8 cellular contexts compared by ENCODE assay signal in genomic region chr10:71713135-71714040, GRCh38. TPM values are rescaled to one million over a fixed set of nuclear protein-coding genes. Genes with fewer than 3 reads are reported as not detected.
DNase-seq lines count a peak whose midpoint lies in the region; ATAC-seq and TF ChIP-seq lines count a peak whose summit lies in the region.

No MANE protein-coding gene starts in this region.

- intact Hi-C loops in psoas muscle (cut with DNase I) = loop anchor here in 1 of 2 donors (5.0 kb wide), 1 partner anchor 321 kb away; no protein-coding TSS in a partner anchor

- H3K4me3 ChIP-seq in right atrium auricular region = peak overlapping the region in 1 of 2 donors; percentile 1
- no peak overlapping the region for H3K4me3 ChIP-seq in psoas muscle

- H3K36me3 Mint-ChIP-seq in chondrocyte (ENCODE audit: low read depth) = no peaks in the 10 kb centered on the region

- H3K27me3 Mint-ChIP-seq in chondrocyte (ENCODE audit: low read depth) = peaks cover 3% of the 10 kb centered on the region

- TF ChIP-seq CTCF in right atrium auricular region (IDR thresholded peaks at IDR 0.05) (peak in 1 of 2 donors; percentile 14), psoas muscle (IDR thresholded peaks at IDR 0.05) (no peak), chondrocyte (IDR thresholded peaks at IDR 0.05) (no peak)

- H3K4me1 Mint-ChIP-seq in chondrocyte (ENCODE audit: low read depth) = peaks cover 8% of the 10 kb centered on the region

- H3K27me3 ChIP-seq in right atrium auricular region (no peaks in the 10 kb centered on the region), psoas muscle (ENCODE audit: insufficient read depth in 3 of 3, low read length in 2 of 3) (no peaks in the 10 kb centered on the region)

- no peak overlapping the region for H3K4me3 Mint-ChIP-seq in chondrocyte (ENCODE audit: unreplicated experiment)

- H3K36me3 ChIP-seq in right atrium auricular region = no peaks in the 10 kb centered on the region
- H3K36me3 ChIP-seq in psoas muscle (ENCODE audit: insufficient read depth in 1 of 2, low read depth in 1 of 2) = no peaks in the 10 kb centered on the region

- peak overlapping the region; percentile 79 to 93 for H3K27ac ChIP-seq in right atrium auricular region
- peak overlapping the region; percentile 65 for H3K27ac ChIP-seq in psoas muscle

- H3K9me3 ChIP-seq in right atrium auricular region = no peaks in the 10 kb centered on the region
- no peaks in the 10 kb centered on the region for H3K9me3 ChIP-seq in psoas muscle

- ATAC-seq in psoas muscle (peak; percentile 34 to 80 (median 66)), HG03175 (IDR thresholded peaks at IDR 0.05; ENCODE audit: unreplicated experiment) (no peak), GM18907 (IDR thresholded peaks at IDR 0.05; ENCODE audit: unreplicated experiment) (no peak)

- peaks cover 0 to 62% of the 10 kb centered on the region in 2 donors for H3K4me1 ChIP-seq in right atrium auricular region
- H3K4me1 ChIP-seq in psoas muscle = peaks cover 20% of the 10 kb centered on the region

- no peak overlapping the region for H3K27ac Mint-ChIP-seq in chondrocyte (ENCODE audit: unreplicated experiment)

- DNase-seq in CMK (ENCODE audit: low read depth) (peak; percentile 83), NOMO-1 treated with DMSO at 0.1 percent for 48 hours (lab: John Stamatoyannopoulos, UW; ENCODE audit: unreplicated experiment) (peak; percentile 82), anterior cingulate cortex (lab: John Stamatoyannopoulos, UW) (peak; percentile 23 to 99 (median 90)), right atrium auricular region (ENCODE audit: low spot score) (peak; percentile 95), psoas muscle (peak; percentile 88 to 89), chondrocyte (ENCODE audit: low spot score) (no peak)

- WGBS in psoas muscle, 3 donors = 32 to 47% (median 44%) methylated on average over 11 to 13 of the region's 13 CpGs

- H3K9me3 Mint-ChIP-seq in chondrocyte (ENCODE audit: low read depth) = no peaks in the 10 kb centered on the region

RNA-seq across cellular contexts. Expression of gene C10orf105, which starts 6.2 kb away (rescaled TPM):
- 1 to 10 TPM in 1 of 2 donors, not detected in 1; 1.3 TPM for total RNA-seq in right atrium auricular region
- not detected for total RNA-seq in psoas muscle
- under 1 TPM; 0.01 to 0.03 (median 0.03) TPM for polyA plus RNA-seq in psoas muscle
- not detected in 3 replicates for total RNA-seq in chondrocyte

RNA-seq across cellular contexts. Expression of gene VSIR, which starts 59.9 kb away (rescaled TPM):
- total RNA-seq in right atrium auricular region (10 to 100 TPM; 36.1 to 56.0 TPM), psoas muscle (10 to 100 TPM; 12.5 to 20.4 (median 15.9) TPM), chondrocyte (0.49 to 1.3 TPM in 2 of 3 replicates, not detected in the other)
- polyA plus RNA-seq in psoas muscle = 10 to 100 TPM; 14.8 to 21.8 (median 19.0) TPM

Comparison
In these comparisons a context has a peak if more than half of its experiments do, and no peak if none do; other contexts are left out.
1. ATAC-seq: peak in psoas muscle (4 of 4); none in HG03175 (single experiment) and GM18907 (single experiment).